ENCODE assay signal across 8 cellular contexts in genomic region chr1:225654277-225654597, GRCh38. TPM values are rescaled to one million over a fixed set of nuclear protein-coding genes. Genes with fewer than 3 reads are reported as not detected.
DNase-seq lines count a peak whose midpoint lies in the region; ATAC-seq, FAIRE-seq and TF ChIP-seq lines count a peak whose summit lies in the region.

No MANE protein-coding gene starts in this region.

- peak overlapping the region; percentile 100 for H3K27ac Mint-ChIP-seq in astrocyte (ENCODE audit: unreplicated experiment)
- H3K27ac Mint-ChIP-seq in activated naive CD4-positive, alpha-beta T cell treated with anti-CD3 and anti-CD28 coated beads, Interleukin-2, amount 50 U/mL, for 72 hours, result no peak overlapping the region

- H3K9me3 Mint-ChIP-seq in astrocyte (ENCODE audit: unreplicated experiment), result no peaks in the 10 kb centered on the region
- no peaks in the 10 kb centered on the region for H3K9me3 Mint-ChIP-seq in activated naive CD4-positive, alpha-beta T cell treated with anti-CD3 and anti-CD28 coated beads, Interleukin-2, amount 50 U/mL, for 72 hours

- H3K4me3 ChIP-seq in cardiac muscle cell (peak overlapping the region; percentile 94), astrocyte (ENCODE audit: insufficient read depth, low read depth, low read length) (peak overlapping the region; percentile 75), lower lobe of right lung (peak overlapping the region; percentile 82), upper lobe of right lung (peak overlapping the region; percentile 83)

- H3K79me2 ChIP-seq in astrocyte (ENCODE audit: insufficient read depth, low read length), result peaks cover 41% of the 10 kb centered on the region

- peak overlapping the region; percentile 97 for H3K9ac ChIP-seq in astrocyte (ENCODE audit: low read length)

- H3K4me1 ChIP-seq in cardiac muscle cell (ENCODE audit: low read depth) (peaks cover 16% of the 10 kb centered on the region), astrocyte (ENCODE audit: insufficient read depth, low read length) (peaks cover 39% of the 10 kb centered on the region), lower lobe of right lung (peaks cover 31% of the 10 kb centered on the region), upper lobe of right lung (peaks cover 2% of the 10 kb centered on the region)

- H3K36me3 Mint-ChIP-seq in astrocyte (ENCODE audit: low read depth, unreplicated experiment), result peaks cover 12% of the 10 kb centered on the region
- peaks cover 7% of the 10 kb centered on the region in 2 donors for H3K36me3 Mint-ChIP-seq in activated naive CD4-positive, alpha-beta T cell treated with anti-CD3 and anti-CD28 coated beads, Interleukin-2, amount 50 U/mL, for 72 hours

- H4K20me1 ChIP-seq in astrocyte (ENCODE audit: insufficient read depth, low read length), result peaks cover 17% of the 10 kb centered on the region

- H3K4me2 ChIP-seq in astrocyte (ENCODE audit: low read length), result peak overlapping the region; percentile 90

- DNase-seq in cardiac muscle cell (ENCODE audit: low read depth in 1 of 2, low spot score in 1 of 2) (no peak), cardiac septum (ENCODE audit: low spot score) (no peak), astrocyte (ENCODE audit: low read depth) (no peak), lower lobe of right lung (no peak), upper lobe of right lung (no peak), activated gamma-delta T cell treated with Interleukin-2 at 50 U/mL for 16 hours (no peak)
- no peak for DNase-seq in activated naive CD4-positive, alpha-beta T cell treated with anti-CD3 and anti-CD28 coated beads, Interleukin-2, amount 50 U/mL, for 72 hours (ENCODE audit: low spot score in 2 of 2)

- ATAC-seq in lower lobe of right lung, result no peak
- ATAC-seq in upper lobe of right lung, result no peak
- ATAC-seq in HG03280 (IDR thresholded peaks at IDR 0.05; ENCODE audit: unreplicated experiment), result no peak
- no peak for ATAC-seq in activated naive CD4-positive, alpha-beta T cell treated with anti-CD3 and anti-CD28 coated beads, Interleukin-2, amount 50 U/mL, for 72 hours

- intact Hi-C loops in cardiac septum (cut with DNase I) (loop anchor here (5.0 kb wide), 4 partner anchors 72 to 343 kb away; partner anchors contain the start of gene SDE2), lower lobe of right lung (cut with DNase I) (no loop called here), upper lobe of right lung (cut with DNase I) (no loop called here)

- FAIRE-seq in astrocyte (lab: Jason Lieb, UNC), result no peak

- peaks cover 34% of the 10 kb centered on the region for H3K4me1 Mint-ChIP-seq in astrocyte (ENCODE audit: low read depth, unreplicated experiment)

- peak overlapping the region; percentile 97 for H3K4me3 Mint-ChIP-seq in astrocyte (ENCODE audit: unreplicated experiment)

- no peaks in the 10 kb centered on the region for H3K36me3 ChIP-seq in cardiac muscle cell
- no peaks in the 10 kb centered on the region for H3K36me3 ChIP-seq in astrocyte (ENCODE audit: insufficient read depth, low read length)
- H3K36me3 ChIP-seq in lower lobe of right lung, result no peaks in the 10 kb centered on the region
- H3K36me3 ChIP-seq in upper lobe of right lung, result no peaks in the 10 kb centered on the region

- H3K27me3 Mint-ChIP-seq in astrocyte (ENCODE audit: low read depth, unreplicated experiment), result no peaks in the 10 kb centered on the region

- no peak overlapping the region for H2AFZ ChIP-seq in astrocyte (ENCODE audit: low read depth, low read length)

- H3K9me3 ChIP-seq in cardiac muscle cell (ENCODE audit: low read depth) (no peaks in the 10 kb centered on the region), astrocyte (ENCODE audit: insufficient read depth, low read depth, low read length) (no peaks in the 10 kb centered on the region), lower lobe of right lung (no peaks in the 10 kb centered on the region), upper lobe of right lung (no peaks in the 10 kb centered on the region)

- TF ChIP-seq CTCF in cardiac muscle cell (IDR thresholded peaks at IDR 0.05; ENCODE audit: low read depth, low read length) (no peak), astrocyte (IDR thresholded peaks at IDR 0.05; ENCODE audit: insufficient read depth, low read depth, low read length) (no peak), lower lobe of right lung (IDR thresholded peaks at IDR 0.05) (no peak), upper lobe of right lung (IDR thresholded peaks at IDR 0.05) (no peak)

- H3K27ac ChIP-seq in cardiac muscle cell (no peak overlapping the region), astrocyte (ENCODE audit: low read depth, low read length) (peak overlapping the region; percentile 95), lower lobe of right lung (peak overlapping the region; percentile 91), upper lobe of right lung (peak overlapping the region; percentile 82)

- H3K27me3 ChIP-seq in cardiac muscle cell (no peaks in the 10 kb centered on the region), astrocyte (ENCODE audit: insufficient read depth, low read length) (no peaks in the 10 kb centered on the region), lower lobe of right lung (ENCODE audit: low read depth) (no peaks in the 10 kb centered on the region), upper lobe of right lung (no peaks in the 10 kb centered on the region)

RNA-seq across cellular contexts. Expression of gene ENAH, which starts 1.3 kb away (rescaled TPM):
- 50.8 and 124 TPM in 2 replicates for total RNA-seq in cardiac muscle cell
- polyA plus RNA-seq in cardiac muscle cell, result 46.4 and 66.6 TPM in 2 replicates
- total RNA-seq in cardiac septum, result 195 TPM
- total RNA-seq in astrocyte, result 749 and 829 TPM in 2 replicates
- 51.4 TPM for total RNA-seq in lower lobe of right lung
- 67.4 TPM for total RNA-seq in upper lobe of right lung
- under 1 TPM; 0.09 to 0.89 TPM for total RNA-seq in activated naive CD4-positive, alpha-beta T cell treated with anti-CD3 and anti-CD28 coated beads, Interleukin-2, amount 50 U/mL, for 72 hours

Comparison
In these comparisons a context has a peak if more than half of its experiments do, and no peak if none do; other contexts are left out.
1. RNA of gene ENAH, which starts 1.3 kb away (total RNA-seq): 749 to 829 TPM in astrocyte, 195 TPM in cardiac septum (single experiment), 50.8 to 124 TPM in cardiac muscle cell, 67.4 TPM in upper lobe of right lung (single experiment) and 51.4 TPM in lower lobe of right lung (single experiment); 0.09 to 0.89 TPM in activated naive CD4-positive, alpha-beta T cell treated with anti-CD3 and anti-CD28 coated beads, Interleukin-2, amount 50 U/mL, for 72 hours; every median in the first group is over 10 times any median in the second.
2. Peak in every context shown above with its lines, with median percentiles within 50 percentile points of each other: H3K4me3 ChIP-seq.